In genomic region chr17:75749545-75750389, GRCh38 we compare ENCODE assay signal across 1 cellular context.
TF ChIP-seq lines count a peak whose summit lies in the region.

No MANE protein-coding gene starts in this region.

TF ChIP-seq in HepG2, 621 proteins besides CTCF, POLR2A, EP300 and RAD21 (continued from another document and continues in another):
- TF ChIP-seq, protein P1, sequence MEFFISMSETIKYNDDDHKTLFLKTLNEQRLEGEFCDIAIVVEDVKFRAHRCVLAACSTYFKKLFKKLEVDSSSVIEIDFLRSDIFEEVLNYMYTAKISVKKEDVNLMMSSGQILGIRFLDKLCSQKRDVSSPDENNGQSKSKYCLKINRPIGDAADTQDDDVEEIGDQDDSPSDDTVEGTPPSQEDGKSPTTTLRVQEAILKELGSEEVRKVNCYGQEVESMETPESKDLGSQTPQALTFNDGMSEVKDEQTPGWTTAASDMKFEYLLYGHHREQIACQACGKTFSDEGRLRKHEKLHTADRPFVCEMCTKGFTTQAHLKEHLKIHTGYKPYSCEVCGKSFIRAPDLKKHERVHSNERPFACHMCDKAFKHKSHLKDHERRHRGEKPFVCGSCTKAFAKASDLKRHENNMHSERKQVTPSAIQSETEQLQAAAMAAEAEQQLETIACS (CRISPR knock-in tag; IDR thresholded peaks at IDR 0.05) = no peak
- TF ChIP-seq ZNF704 (CRISPR knock-in tag; IDR thresholded peaks at IDR 0.05; ENCODE audit: borderline replicate concordance) = no peak
- no peak for TF ChIP-seq FOXK2 (IDR thresholded peaks at IDR 0.05)
- TF ChIP-seq ZNF564 (CRISPR knock-in tag; IDR thresholded peaks at IDR 0.05) = no peak
- TF ChIP-seq BCLAF1 (IDR thresholded peaks at IDR 0.05) = no peak
- no peak for TF ChIP-seq SMYD3 (CRISPR knock-in tag; IDR thresholded peaks at IDR 0.05)
- TF ChIP-seq, protein P2, sequence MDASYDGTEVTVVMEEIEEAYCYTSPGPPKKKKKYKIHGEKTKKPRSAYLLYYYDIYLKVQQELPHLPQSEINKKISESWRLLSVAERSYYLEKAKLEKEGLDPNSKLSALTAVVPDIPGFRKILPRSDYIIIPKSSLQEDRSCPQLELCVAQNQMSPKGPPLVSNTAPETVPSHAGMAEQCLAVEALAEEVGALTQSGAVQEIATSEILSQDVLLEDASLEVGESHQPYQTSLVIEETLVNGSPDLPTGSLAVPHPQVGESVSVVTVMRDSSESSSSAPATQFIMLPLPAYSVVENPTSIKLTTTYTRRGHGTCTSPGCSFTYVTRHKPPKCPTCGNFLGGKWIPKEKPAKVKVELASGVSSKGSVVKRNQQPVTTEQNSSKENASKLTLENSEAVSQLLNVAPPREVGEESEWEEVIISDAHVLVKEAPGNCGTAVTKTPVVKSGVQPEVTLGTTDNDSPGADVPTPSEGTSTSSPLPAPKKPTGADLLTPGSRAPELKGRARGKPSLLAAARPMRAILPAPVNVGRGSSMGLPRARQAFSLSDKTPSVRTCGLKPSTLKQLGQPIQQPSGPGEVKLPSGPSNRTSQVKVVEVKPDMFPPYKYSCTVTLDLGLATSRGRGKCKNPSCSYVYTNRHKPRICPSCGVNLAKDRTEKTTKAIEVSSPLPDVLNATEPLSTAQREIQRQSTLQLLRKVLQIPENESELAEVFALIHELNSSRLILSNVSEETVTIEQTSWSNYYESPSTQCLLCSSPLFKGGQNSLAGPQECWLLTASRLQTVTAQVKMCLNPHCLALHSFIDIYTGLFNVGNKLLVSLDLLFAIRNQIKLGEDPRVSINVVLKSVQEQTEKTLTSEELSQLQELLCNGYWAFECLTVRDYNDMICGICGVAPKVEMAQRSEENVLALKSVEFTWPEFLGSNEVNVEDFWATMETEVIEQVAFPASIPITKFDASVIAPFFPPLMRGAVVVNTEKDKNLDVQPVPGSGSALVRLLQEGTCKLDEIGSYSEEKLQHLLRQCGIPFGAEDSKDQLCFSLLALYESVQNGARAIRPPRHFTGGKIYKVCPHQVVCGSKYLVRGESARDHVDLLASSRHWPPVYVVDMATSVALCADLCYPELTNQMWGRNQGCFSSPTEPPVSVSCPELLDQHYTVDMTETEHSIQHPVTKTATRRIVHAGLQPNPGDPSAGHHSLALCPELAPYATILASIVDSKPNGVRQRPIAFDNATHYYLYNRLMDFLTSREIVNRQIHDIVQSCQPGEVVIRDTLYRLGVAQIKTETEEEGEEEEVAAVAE (CRISPR knock-in tag; IDR thresholded peaks at IDR 0.05; ENCODE audit: borderline replicate concordance) = no peak
- no peak for TF ChIP-seq ZBTB34 (CRISPR knock-in tag; IDR thresholded peaks at IDR 0.05)
- peak; percentile 89; the same call in 1 of the 2 replicates for TF ChIP-seq ZNF513 (CRISPR knock-in tag; conservative IDR thresholded peaks at IDR 0.05)
- no peak for TF ChIP-seq ZNF589 (CRISPR knock-in tag; conservative IDR thresholded peaks at IDR 0.05)
- peak; percentile 66 for TF ChIP-seq HOXA3 (CRISPR knock-in tag; IDR thresholded peaks at IDR 0.05)
- TF ChIP-seq PCBP1 (IDR thresholded peaks at IDR 0.05; ENCODE audit: borderline replicate concordance, low read depth, low read length) = peak; percentile 58; the same call in 1 of the 2 replicates
- no peak for TF ChIP-seq SPEN (CRISPR knock-in tag; IDR thresholded peaks at IDR 0.05; ENCODE audit: low read depth)
- no peak for TF ChIP-seq MXD3 (CRISPR knock-in tag; IDR thresholded peaks at IDR 0.05)
- TF ChIP-seq, protein P3, sequence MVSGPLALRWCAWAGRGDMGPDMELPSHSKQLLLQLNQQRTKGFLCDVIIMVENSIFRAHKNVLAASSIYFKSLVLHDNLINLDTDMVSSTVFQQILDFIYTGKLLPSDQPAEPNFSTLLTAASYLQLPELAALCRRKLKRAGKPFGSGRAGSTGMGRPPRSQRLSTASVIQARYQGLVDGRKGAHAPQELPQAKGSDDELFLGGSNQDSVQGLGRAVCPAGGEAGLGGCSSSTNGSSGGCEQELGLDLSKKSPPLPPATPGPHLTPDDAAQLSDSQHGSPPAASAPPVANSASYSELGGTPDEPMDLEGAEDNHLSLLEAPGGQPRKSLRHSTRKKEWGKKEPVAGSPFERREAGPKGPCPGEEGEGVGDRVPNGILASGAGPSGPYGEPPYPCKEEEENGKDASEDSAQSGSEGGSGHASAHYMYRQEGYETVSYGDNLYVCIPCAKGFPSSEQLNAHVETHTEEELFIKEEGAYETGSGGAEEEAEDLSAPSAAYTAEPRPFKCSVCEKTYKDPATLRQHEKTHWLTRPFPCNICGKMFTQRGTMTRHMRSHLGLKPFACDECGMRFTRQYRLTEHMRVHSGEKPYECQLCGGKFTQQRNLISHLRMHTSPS (CRISPR knock-in tag; IDR thresholded peaks at IDR 0.05; ENCODE audit: low read depth) = peak; percentile 69; the same call in 1 of the 2 replicates
- no peak for TF ChIP-seq RERE (CRISPR knock-in tag; IDR thresholded peaks at IDR 0.05; ENCODE audit: low read depth)
- TF ChIP-seq THAP11 (CRISPR knock-in tag; IDR thresholded peaks at IDR 0.05) = peak; percentile 18; the same call in 1 of the 2 replicates
- no peak for TF ChIP-seq ERF (CRISPR knock-in tag; IDR thresholded peaks at IDR 0.05)
- TF ChIP-seq SMC3 (IDR thresholded peaks at IDR 0.05; ENCODE audit: low read length) = peak; percentile 67
- no peak for TF ChIP-seq NFE2L1 (CRISPR knock-in tag; IDR thresholded peaks at IDR 0.05; ENCODE audit: borderline replicate concordance)
- 0 out of 2 replicates have a peak, but pooled peaks have one; percentile 36 for TF ChIP-seq SP4 (CRISPR knock-in tag; IDR thresholded peaks at IDR 0.05)
- TF ChIP-seq ZNF44 (CRISPR knock-in tag; IDR thresholded peaks at IDR 0.05) = no peak
- TF ChIP-seq ZNF225 (CRISPR knock-in tag; IDR thresholded peaks at IDR 0.05) = 0 out of 2 replicates have a peak, but pooled peaks have one; percentile 27
- no peak for TF ChIP-seq MLLT10 (CRISPR knock-in tag; IDR thresholded peaks at IDR 0.05)
- TF ChIP-seq HOXA5 (CRISPR knock-in tag; IDR thresholded peaks at IDR 0.05) = peak; percentile 57; the same call in 1 of the 2 replicates
- TF ChIP-seq, protein P4, sequence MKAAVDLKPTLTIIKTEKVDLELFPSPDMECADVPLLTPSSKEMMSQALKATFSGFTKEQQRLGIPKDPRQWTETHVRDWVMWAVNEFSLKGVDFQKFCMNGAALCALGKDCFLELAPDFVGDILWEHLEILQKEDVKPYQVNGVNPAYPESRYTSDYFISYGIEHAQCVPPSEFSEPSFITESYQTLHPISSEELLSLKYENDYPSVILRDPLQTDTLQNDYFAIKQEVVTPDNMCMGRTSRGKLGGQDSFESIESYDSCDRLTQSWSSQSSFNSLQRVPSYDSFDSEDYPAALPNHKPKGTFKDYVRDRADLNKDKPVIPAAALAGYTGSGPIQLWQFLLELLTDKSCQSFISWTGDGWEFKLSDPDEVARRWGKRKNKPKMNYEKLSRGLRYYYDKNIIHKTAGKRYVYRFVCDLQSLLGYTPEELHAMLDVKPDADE (CRISPR knock-in tag; IDR thresholded peaks at IDR 0.05) = no peak
- no peak for TF ChIP-seq ZFAT (CRISPR knock-in tag; conservative IDR thresholded peaks at IDR 0.05)
- no peak for TF ChIP-seq TSC22D2 (CRISPR knock-in tag; IDR thresholded peaks at IDR 0.05; ENCODE audit: borderline replicate concordance)
